Comparison of ENCODE assay signal across 9 cellular contexts in genomic region chr7:108094375-108094774, GRCh38. TPM values are rescaled to one million over a fixed set of nuclear protein-coding genes. Genes with fewer than 3 reads are reported as not detected.
DNase-seq lines count a peak whose midpoint lies in the region; ATAC-seq and TF ChIP-seq lines count a peak whose summit lies in the region.
"Had no signal": no experiment of that assay in that cellular context is flagged by ENCODE, and none has a peak within 500 bp of the region (broad histone marks: within the 10 kb centered on the region; RNA-seq: fewer than 3 reads in every experiment).

No MANE protein-coding gene starts in this region.

- H2AK5ac ChIP-seq in trophoblast cell (ENCODE audit: low read length) = no peak overlapping the region

- no peak overlapping the region for H2AFZ ChIP-seq in trophoblast cell (ENCODE audit: insufficient read depth, low read length, poor library complexity)

- no peak overlapping the region for H3K27ac Mint-ChIP-seq in activated T-helper 17 cell treated with anti-CD3 and anti-CD28 coated beads, Interleukin-2, amount 50 U/mL, for 72 hours
- H3K27ac Mint-ChIP-seq: dendritic cell treated with granulocyte-macrophage colony-stimulating factor and Interleukin-4, amounts not matched to agents 40 ng/mL and 50 ng/mL, for 4 days had no signal

- H3K4ac ChIP-seq in trophoblast cell (ENCODE audit: low read depth, low read length) = no peak overlapping the region

- no peaks in the 10 kb centered on the region for H3K9me3 Mint-ChIP-seq in activated T-helper 17 cell treated with anti-CD3 and anti-CD28 coated beads, Interleukin-2, amount 50 U/mL, for 72 hours
- H3K9me3 Mint-ChIP-seq: dendritic cell treated with granulocyte-macrophage colony-stimulating factor and Interleukin-4, amounts not matched to agents 40 ng/mL and 50 ng/mL, for 4 days had no signal

- H3K9me3 ChIP-seq in adipocyte (ENCODE audit: control insufficient read depth, low read length) (no peaks in the 10 kb centered on the region), trophoblast cell (ENCODE audit: insufficient read depth, low read depth, low read length) (peaks cover 2% of the 10 kb centered on the region)

- H3K79me1 ChIP-seq in trophoblast cell (ENCODE audit: low read length) = peaks cover 13% of the 10 kb centered on the region

- no peak overlapping the region for H3K27ac ChIP-seq in trophoblast cell (ENCODE audit: low read depth, low read length)

- no peak overlapping the region for H3K4me3 Mint-ChIP-seq in activated T-helper 17 cell treated with anti-CD3 and anti-CD28 coated beads, Interleukin-2, amount 50 U/mL, for 72 hours
- H3K4me3 Mint-ChIP-seq: dendritic cell treated with granulocyte-macrophage colony-stimulating factor and Interleukin-4, amounts not matched to agents 40 ng/mL and 50 ng/mL, for 4 days had no signal

- H3K9ac ChIP-seq in adipocyte (ENCODE audit: low read length) (peak overlapping the region; percentile 81), trophoblast cell (ENCODE audit: low read length) (no peak overlapping the region)

- TF ChIP-seq CTCF in AG09319 (IDR thresholded peaks at IDR 0.05; ENCODE audit: low read depth, low read length) = no peak

- no peaks in the 10 kb centered on the region for H3K4me1 Mint-ChIP-seq in activated T-helper 17 cell treated with anti-CD3 and anti-CD28 coated beads, Interleukin-2, amount 50 U/mL, for 72 hours

- peak; percentile 76 for DNase-seq in AG09319 (ENCODE audit: extremely low read depth, low read depth)
- DNase-seq in adipocyte (ENCODE audit: low read depth) = peak; percentile 89
- DNase-seq in foreskin melanocyte = peak; percentile 92
- no peak for DNase-seq in trophoblast cell
- no peak for DNase-seq in activated effector memory CD4-positive, alpha-beta T cell treated with Interleukin-2 at 50 U/mL for 16 hours
- DNase-seq in stimulated activated CD8-positive, alpha-beta memory T cell treated with anti-CD3 and anti-CD28 coated beads, Interleukin-4, amount 100 ng/mL, for 48 hours = no peak

- H3K27me3 ChIP-seq in adipocyte (replicated peaks; ENCODE audit: control insufficient read depth, insufficient read depth, low read length) = no peaks in the 10 kb centered on the region
- H3K27me3 ChIP-seq in trophoblast cell (ENCODE audit: insufficient read depth, low read length) = no peaks in the 10 kb centered on the region

- H3K79me2 ChIP-seq in trophoblast cell (ENCODE audit: control insufficient read depth, insufficient read depth, low read length, poor library complexity) = no peaks in the 10 kb centered on the region

- ATAC-seq in GM21576 (IDR thresholded peaks at IDR 0.05; ENCODE audit: unreplicated experiment) = no peak
- ATAC-seq in activated T-helper 17 cell treated with anti-CD3 and anti-CD28 coated beads, Interleukin-2, amount 50 U/mL, for 72 hours (replicated peaks) = no peak

- no peak overlapping the region for H2BK5ac ChIP-seq in trophoblast cell (ENCODE audit: low read depth, low read length, poor library complexity)

- no peak overlapping the region for H3K18ac ChIP-seq in trophoblast cell (ENCODE audit: low read length)

- H4K12ac ChIP-seq in trophoblast cell (ENCODE audit: low read depth, low read length) = no peak overlapping the region

- H4K8ac ChIP-seq in trophoblast cell (ENCODE audit: low read depth, low read length) = no peak overlapping the region

- peak overlapping the region; percentile 47 for H2BK120ac ChIP-seq in trophoblast cell (ENCODE audit: insufficient read depth, low read length, poor library complexity)

- no peak overlapping the region for H3K4me2 ChIP-seq in trophoblast cell (ENCODE audit: low read length)

- peaks cover 14% of the 10 kb centered on the region for H3K27me3 Mint-ChIP-seq in activated T-helper 17 cell treated with anti-CD3 and anti-CD28 coated beads, Interleukin-2, amount 50 U/mL, for 72 hours

- H2BK12ac ChIP-seq in trophoblast cell (ENCODE audit: low read length) = no peak overlapping the region

- H3K36me3 ChIP-seq in adipocyte (ENCODE audit: control insufficient read depth, insufficient read depth, low read length, severe bottlenecking) = no peaks in the 10 kb centered on the region
- no peaks in the 10 kb centered on the region for H3K36me3 ChIP-seq in trophoblast cell (ENCODE audit: control insufficient read depth in 1 of 2, insufficient read depth in 2 of 2, low read length in 2 of 2)

- H3K23ac ChIP-seq in trophoblast cell (ENCODE audit: low read length) = no peak overlapping the region

- WGBS in trophoblast cell (ENCODE audit: extremely low coverage, insufficient coverage, insufficient read length) = no CpG with 5 or more reads among the region's 1 CpG

- H3K4me1 ChIP-seq in adipocyte (ENCODE audit: control insufficient read depth, insufficient read depth, low read length) (peaks cover 34% of the 10 kb centered on the region), trophoblast cell (ENCODE audit: control insufficient read depth in 1 of 2, insufficient read depth in 2 of 2, low read length in 2 of 2) (peaks cover 12 to 20% of the 10 kb centered on the region in 2 experiments)

- no peak overlapping the region for H4K91ac ChIP-seq in trophoblast cell (ENCODE audit: low read depth, low read length)

- H3K36me3 Mint-ChIP-seq in activated T-helper 17 cell treated with anti-CD3 and anti-CD28 coated beads, Interleukin-2, amount 50 U/mL, for 72 hours (ENCODE audit: low read depth) = no peaks in the 10 kb centered on the region

- H3K4me3 ChIP-seq in adipocyte (ENCODE audit: low read length) (peak overlapping the region; percentile 67), trophoblast cell (ENCODE audit: low read depth, low read length) (no peak overlapping the region)

- no peak overlapping the region for H3K14ac ChIP-seq in trophoblast cell (ENCODE audit: low read length)

RNA-seq across cellular contexts. Expression of gene LAMB4, which starts 35.8 kb away (rescaled TPM):
- 0.56 and 0.85 TPM in 2 replicates for polyA plus RNA-seq in trophoblast cell (2013)
- total RNA-seq in activated T-helper 17 cell treated with anti-CD3 and anti-CD28 coated beads, Interleukin-2, amount 50 U/mL, for 72 hours = not detected

Comparison
In these comparisons a context has a peak if more than half of its experiments do, and no peak if none do; other contexts are left out.
1. DNase-seq: peak in AG09319 (single experiment), adipocyte (single experiment) and foreskin melanocyte (single experiment); none in trophoblast cell (0 of 2), activated effector memory CD4-positive, alpha-beta T cell treated with Interleukin-2 at 50 U/mL for 16 hours (single experiment) and stimulated activated CD8-positive, alpha-beta memory T cell treated with anti-CD3 and anti-CD28 coated beads, Interleukin-4, amount 100 ng/mL, for 48 hours (single experiment).